22 cellular contexts compared by ENCODE assay signal in genomic region chr9:35056571-35057270, GRCh38. TPM values are rescaled to one million over a fixed set of nuclear protein-coding genes. Genes with fewer than 3 reads are reported as not detected.
DNase-seq lines count a peak whose midpoint lies in the region; ATAC-seq and TF ChIP-seq lines count a peak whose summit lies in the region.
"Had no signal": no experiment of that assay in that cellular context is flagged by ENCODE, and none has a peak within 500 bp of the region (broad histone marks: within the 10 kb centered on the region; RNA-seq: fewer than 3 reads in every experiment).

No MANE protein-coding gene starts in this region.

- H3K27me3 Mint-ChIP-seq in activated CD4-positive, alpha-beta T cell treated with anti-CD3 and anti-CD28 coated beads, Interleukin-2, amount 10 ng/mL, durations not matched to agents 7 days and 5 days, result no peaks in the 10 kb centered on the region
- H3K27me3 Mint-ChIP-seq in Calu3 (ENCODE audit: unreplicated experiment), result no peaks in the 10 kb centered on the region
- H3K27me3 Mint-ChIP-seq in activated T-helper 17 cell treated with anti-CD3 and anti-CD28 coated beads, Interleukin-2, amount 50 U/mL, for 72 hours, result no peaks in the 10 kb centered on the region
- no peaks in the 10 kb centered on the region for H3K27me3 Mint-ChIP-seq in memory B cell
- H3K27me3 Mint-ChIP-seq: stimulated activated naive CD8-positive, alpha-beta T cell treated with anti-CD3 and anti-CD28 coated beads, Interleukin-15, Interleukin-2, amounts not matched to agents 100 ng/mL and 50 ng/mL, for 24 hours; type B pancreatic cell had no signal

- no peak overlapping the region for H4K8ac ChIP-seq in trophoblast cell (ENCODE audit: low read depth, low read length)

- H2AK5ac ChIP-seq in trophoblast cell (ENCODE audit: low read length), result no peak overlapping the region

- no peak for ATAC-seq in activated T-helper 17 cell treated with anti-CD3 and anti-CD28 coated beads, Interleukin-2, amount 50 U/mL, for 72 hours (replicated peaks)
- no peak for ATAC-seq in memory B cell (ENCODE audit: low read depth)
- ATAC-seq in GM18907 (IDR thresholded peaks at IDR 0.05; ENCODE audit: unreplicated experiment), result no peak
- no peak for ATAC-seq in HG03045 (IDR thresholded peaks at IDR 0.05; ENCODE audit: unreplicated experiment)
- ATAC-seq: body of pancreas, SK-N-SH treated with all-trans-retinoic acid at 6 μM for 48 hours had no signal

- H3K9me3 ChIP-seq in trophoblast cell (ENCODE audit: insufficient read depth, low read depth, low read length), result peaks cover 3% of the 10 kb centered on the region
- H3K9me3 ChIP-seq: body of pancreas, heart right ventricle, lower lobe of right lung, MG63, pancreas, sigmoid colon had no signal

- CTCF ChIA-PET in activated CD4-positive, alpha-beta T cell treated with anti-CD3 and anti-CD28 coated beads, Interleukin-2, amount 10 ng/mL, durations not matched to agents 7 days and 5 days (lab: Charles Lee), result no interaction called here
- CTCF ChIA-PET in Calu3 (lab: Charles Lee), result no interaction called here

- H3K4ac ChIP-seq in trophoblast cell (ENCODE audit: low read depth, low read length), result no peak overlapping the region

- H4K12ac ChIP-seq in trophoblast cell (ENCODE audit: low read depth, low read length), result no peak overlapping the region

- H3K14ac ChIP-seq in trophoblast cell (ENCODE audit: low read length), result no peak overlapping the region

- H3K4me1 ChIP-seq in trophoblast cell (ENCODE audit: control insufficient read depth in 1 of 2, insufficient read depth in 2 of 2, low read length in 2 of 2), result no peaks in the 10 kb centered on the region
- H3K4me1 ChIP-seq: body of pancreas, lower lobe of right lung, pancreas, sigmoid colon had no signal

- H3K4me1 Mint-ChIP-seq in activated CD4-positive, alpha-beta T cell treated with anti-CD3 and anti-CD28 coated beads, Interleukin-2, amount 10 ng/mL, durations not matched to agents 7 days and 5 days, result no peaks in the 10 kb centered on the region
- no peaks in the 10 kb centered on the region for H3K4me1 Mint-ChIP-seq in Calu3 (ENCODE audit: low read depth, unreplicated experiment)
- H3K4me1 Mint-ChIP-seq in activated T-helper 17 cell treated with anti-CD3 and anti-CD28 coated beads, Interleukin-2, amount 50 U/mL, for 72 hours, result peaks cover 4% of the 10 kb centered on the region
- peaks cover 2% of the 10 kb centered on the region for H3K4me1 Mint-ChIP-seq in memory B cell

- BruUV-seq in Calu3 (replicated peaks; lab: Mats Ljungman, UMichigan), result TSS peak; percentile 25

- H3K4me3 Mint-ChIP-seq in activated CD4-positive, alpha-beta T cell treated with anti-CD3 and anti-CD28 coated beads, Interleukin-2, amount 10 ng/mL, durations not matched to agents 7 days and 5 days, result no peak overlapping the region
- H3K4me3 Mint-ChIP-seq in Calu3 (ENCODE audit: low read depth, unreplicated experiment) (no peak overlapping the region), memory B cell (no peak overlapping the region)
- H3K4me3 Mint-ChIP-seq in activated T-helper 17 cell treated with anti-CD3 and anti-CD28 coated beads, Interleukin-2, amount 50 U/mL, for 72 hours, result no peak overlapping the region
- H3K4me3 Mint-ChIP-seq: stimulated activated naive CD8-positive, alpha-beta T cell treated with anti-CD3 and anti-CD28 coated beads, Interleukin-15, Interleukin-2, amounts not matched to agents 100 ng/mL and 50 ng/mL, for 24 hours; type B pancreatic cell had no signal

- H3K4me3 ChIP-seq in trophoblast cell (ENCODE audit: low read depth, low read length), result no peak overlapping the region
- H3K4me3 ChIP-seq: body of pancreas, heart right ventricle, lower lobe of right lung, MG63, pancreas, sigmoid colon had no signal

- WGBS in trophoblast cell (ENCODE audit: extremely low coverage, insufficient coverage, insufficient read length), result no CpG with 5 or more reads among the region's 9 CpGs

- no peak for TF ChIP-seq CTCF in Calu3 (IDR thresholded peaks at IDR 0.05; ENCODE audit: unreplicated experiment)

- H4K91ac ChIP-seq in trophoblast cell (ENCODE audit: low read depth, low read length), result no peak overlapping the region

- H3K4me2 ChIP-seq in trophoblast cell (ENCODE audit: low read length), result no peak overlapping the region

- H3K27ac ChIP-seq in trophoblast cell (ENCODE audit: low read depth, low read length), result no peak overlapping the region
- H3K27ac ChIP-seq: body of pancreas, heart right ventricle, lower lobe of right lung, pancreas, sigmoid colon had no signal

- intact Hi-C loops in Calu3 (cut with micrococcal nuclease; ENCODE audit: unreplicated experiment), result no loop called here

- H3K79me1 ChIP-seq in trophoblast cell (ENCODE audit: low read length), result no peaks in the 10 kb centered on the region

- POLR2A ChIA-PET in activated CD4-positive, alpha-beta T cell treated with anti-CD3 and anti-CD28 coated beads, Interleukin-2, amount 10 ng/mL, durations not matched to agents 7 days and 5 days (lab: Charles Lee), result no interaction called here

- H3K27me3 ChIP-seq in trophoblast cell (ENCODE audit: insufficient read depth, low read length), result no peaks in the 10 kb centered on the region
- H3K27me3 ChIP-seq: body of pancreas, heart right ventricle, MG63, pancreas, sigmoid colon had no signal

- peaks cover 49 to 65% of the 10 kb centered on the region in 2 experiments for H3K36me3 ChIP-seq in trophoblast cell (ENCODE audit: control insufficient read depth in 1 of 2, insufficient read depth in 2 of 2, low read length in 2 of 2)

- H3K36me3 Mint-ChIP-seq in activated CD4-positive, alpha-beta T cell treated with anti-CD3 and anti-CD28 coated beads, Interleukin-2, amount 10 ng/mL, durations not matched to agents 7 days and 5 days (ENCODE audit: low read depth), result peaks cover 72% of the 10 kb centered on the region
- H3K36me3 Mint-ChIP-seq in Calu3 (ENCODE audit: insufficient read depth, unreplicated experiment) (peaks cover 78% of the 10 kb centered on the region), memory B cell (peaks cover 45% of the 10 kb centered on the region)
- peaks cover 100% of the 10 kb centered on the region for H3K36me3 Mint-ChIP-seq in activated T-helper 17 cell treated with anti-CD3 and anti-CD28 coated beads, Interleukin-2, amount 50 U/mL, for 72 hours (ENCODE audit: low read depth)

- no peak overlapping the region for H2AFZ ChIP-seq in trophoblast cell (ENCODE audit: insufficient read depth, low read length, poor library complexity)

- H3K23ac ChIP-seq in trophoblast cell (ENCODE audit: low read length), result no peak overlapping the region

- H3K79me2 ChIP-seq in trophoblast cell (ENCODE audit: control insufficient read depth, insufficient read depth, low read length, poor library complexity), result no peaks in the 10 kb centered on the region

- H2BK120ac ChIP-seq in trophoblast cell (ENCODE audit: insufficient read depth, low read length, poor library complexity), result no peak overlapping the region

- no peak overlapping the region for H3K18ac ChIP-seq in trophoblast cell (ENCODE audit: low read length)

- H3K27ac Mint-ChIP-seq in activated CD4-positive, alpha-beta T cell treated with anti-CD3 and anti-CD28 coated beads, Interleukin-2, amount 10 ng/mL, durations not matched to agents 7 days and 5 days, result peak overlapping the region; percentile 52
- H3K27ac Mint-ChIP-seq in Calu3 (ENCODE audit: unreplicated experiment) (no peak overlapping the region), memory B cell (peak overlapping the region; percentile 14)
- peak overlapping the region; percentile 5 for H3K27ac Mint-ChIP-seq in activated T-helper 17 cell treated with anti-CD3 and anti-CD28 coated beads, Interleukin-2, amount 50 U/mL, for 72 hours
- H3K27ac Mint-ChIP-seq: stimulated activated naive CD8-positive, alpha-beta T cell treated with anti-CD3 and anti-CD28 coated beads, Interleukin-15, Interleukin-2, amounts not matched to agents 100 ng/mL and 50 ng/mL, for 24 hours; type B pancreatic cell had no signal

- no peaks in the 10 kb centered on the region for H3K9me3 Mint-ChIP-seq in activated CD4-positive, alpha-beta T cell treated with anti-CD3 and anti-CD28 coated beads, Interleukin-2, amount 10 ng/mL, durations not matched to agents 7 days and 5 days
- H3K9me3 Mint-ChIP-seq in Calu3 (ENCODE audit: low read depth, unreplicated experiment) (no peaks in the 10 kb centered on the region), memory B cell (no peaks in the 10 kb centered on the region)
- no peaks in the 10 kb centered on the region for H3K9me3 Mint-ChIP-seq in activated T-helper 17 cell treated with anti-CD3 and anti-CD28 coated beads, Interleukin-2, amount 50 U/mL, for 72 hours
- H3K9me3 Mint-ChIP-seq: stimulated activated naive CD8-positive, alpha-beta T cell treated with anti-CD3 and anti-CD28 coated beads, Interleukin-15, Interleukin-2, amounts not matched to agents 100 ng/mL and 50 ng/mL, for 24 hours; type B pancreatic cell had no signal

- H3K9ac ChIP-seq in trophoblast cell (ENCODE audit: low read length), result no peak overlapping the region

- H2BK12ac ChIP-seq in trophoblast cell (ENCODE audit: low read length), result no peak overlapping the region

- H2BK5ac ChIP-seq in trophoblast cell (ENCODE audit: low read depth, low read length, poor library complexity), result no peak overlapping the region

- no peak for DNase-seq in activated CD4-positive, alpha-beta T cell treated with anti-CD3 and anti-CD28 coated beads, Interleukin-2, amount 10 ng/mL, durations not matched to agents 7 days and 5 days
- no peak for DNase-seq in activated CD4-positive, alpha-beta T cell treated with anti-CD3 and anti-CD28 coated beads for 4 hours
- no peak for DNase-seq in Calu3
- no peak for DNase-seq in memory B cell (ENCODE audit: low spot score in 2 of 2)
- no peak for DNase-seq in trophoblast cell
- DNase-seq: activated CD8-positive, alpha-beta memory T cell treated with anti-CD3 and anti-CD28 coated beads, Interleukin-2, amount 50 U/mL, for 4 hours; activated naive CD4-positive, alpha-beta T cell treated with anti-CD3 and anti-CD28 coated beads, Interleukin-2, amount 50 U/mL, for 16 hours; body of pancreas; cortex of kidney; heart right ventricle; lower lobe of right lung; MG63; NCI-H1694; NCI-H82; pancreas; sigmoid colon had no signal

RNA-seq across cellular contexts. Expression of gene VCP, which starts 15.7 kb away (rescaled TPM):
- 100 to 1,000 TPM; 189 to 238 TPM for total RNA-seq in activated CD4-positive, alpha-beta T cell treated with anti-CD3 and anti-CD28 coated beads, Interleukin-2, amount 10 ng/mL, durations not matched to agents 7 days and 5 days
- 205 and 208 TPM in 2 replicates for total RNA-seq in Calu3 (2022)
- 100 to 1,000 TPM; 235 to 322 TPM for total RNA-seq in activated T-helper 17 cell treated with anti-CD3 and anti-CD28 coated beads, Interleukin-2, amount 50 U/mL, for 72 hours
- polyA plus RNA-seq in trophoblast cell (2013), result 250 and 256 TPM in 2 replicates

RNA-seq across cellular contexts. Expression of gene FANCG, which starts 23.0 kb away (rescaled TPM):
- total RNA-seq in activated CD4-positive, alpha-beta T cell treated with anti-CD3 and anti-CD28 coated beads, Interleukin-2, amount 10 ng/mL, durations not matched to agents 7 days and 5 days, result 100 to 1,000 TPM; 117 to 123 TPM
- total RNA-seq in Calu3 (2022), result 38.8 and 46.2 TPM in 2 replicates
- total RNA-seq in activated T-helper 17 cell treated with anti-CD3 and anti-CD28 coated beads, Interleukin-2, amount 50 U/mL, for 72 hours, result 100 to 1,000 TPM in 1 of 2 donors, 10 to 100 TPM in 1; 94.2 to 124 TPM
- polyA plus RNA-seq in trophoblast cell (2013), result 31.6 and 33.8 TPM in 2 replicates

RNA-seq across cellular contexts. Expression of gene PIGO, which starts 39.7 kb away (rescaled TPM):
- 10 to 100 TPM; 22.0 to 29.0 TPM for total RNA-seq in activated CD4-positive, alpha-beta T cell treated with anti-CD3 and anti-CD28 coated beads, Interleukin-2, amount 10 ng/mL, durations not matched to agents 7 days and 5 days
- total RNA-seq in Calu3 (2022), result 31.9 and 32.0 TPM in 2 replicates
- total RNA-seq in activated T-helper 17 cell treated with anti-CD3 and anti-CD28 coated beads, Interleukin-2, amount 50 U/mL, for 72 hours, result 10 to 100 TPM; 15.0 to 16.6 TPM
- polyA plus RNA-seq in trophoblast cell (2013), result 14.0 and 14.6 TPM in 2 replicates

RNA-seq across cellular contexts. Expression of gene STOML2, which starts 46.2 kb away (rescaled TPM):
- 100 to 1,000 TPM; 104 to 108 TPM for total RNA-seq in activated CD4-positive, alpha-beta T cell treated with anti-CD3 and anti-CD28 coated beads, Interleukin-2, amount 10 ng/mL, durations not matched to agents 7 days and 5 days
- 97.3 and 103 TPM in 2 replicates for total RNA-seq in Calu3 (2022)
- total RNA-seq in activated T-helper 17 cell treated with anti-CD3 and anti-CD28 coated beads, Interleukin-2, amount 50 U/mL, for 72 hours, result 100 to 1,000 TPM; 117 to 226 TPM
- polyA plus RNA-seq in trophoblast cell (2013), result 81.6 and 83.4 TPM in 2 replicates

RNA-seq across cellular contexts. Expression of gene ATOSB, which starts 58.9 kb away (rescaled TPM):
- 10 to 100 TPM; 15.6 to 17.6 TPM for total RNA-seq in activated CD4-positive, alpha-beta T cell treated with anti-CD3 and anti-CD28 coated beads, Interleukin-2, amount 10 ng/mL, durations not matched to agents 7 days and 5 days
- total RNA-seq in Calu3 (2022), result 16.8 and 17.5 TPM in 2 replicates
- total RNA-seq in activated T-helper 17 cell treated with anti-CD3 and anti-CD28 coated beads, Interleukin-2, amount 50 U/mL, for 72 hours, result 10 to 100 TPM; 10.6 to 18.8 TPM
- 19.5 and 20.6 TPM in 2 replicates for polyA plus RNA-seq in trophoblast cell (2013)
